23 cellular contexts compared by ENCODE assay signal in the genomic region with DNA sequence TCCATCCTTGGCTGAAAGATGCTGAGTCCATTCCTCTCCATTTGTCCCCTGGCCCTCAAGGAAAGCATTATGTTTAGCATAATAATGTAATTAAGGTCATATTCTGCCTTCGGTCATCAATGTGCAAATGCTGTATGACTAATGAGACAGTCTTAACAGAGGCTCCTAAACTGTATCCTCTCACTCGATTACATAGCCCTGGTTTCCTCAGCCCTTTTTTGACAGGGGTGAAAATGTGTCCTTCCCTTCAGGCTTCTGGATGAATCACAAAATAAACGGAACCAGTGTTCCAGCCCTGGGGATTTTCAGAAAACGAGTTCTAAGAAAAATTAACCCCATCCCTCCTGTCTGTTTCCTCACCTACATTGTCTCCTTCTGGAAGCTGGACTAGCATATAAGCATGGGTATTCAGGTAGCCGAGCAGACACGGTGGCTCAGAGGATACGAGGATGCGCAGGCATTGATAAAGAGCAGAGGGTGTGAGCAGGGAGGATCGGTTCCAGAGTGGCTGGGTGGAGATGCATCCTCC.
"Had no signal": no experiment of that assay in that cellular context is flagged by ENCODE, and none has a peak within 500 bp of the region (broad histone marks: within the 10 kb centered on the region; RNA-seq: fewer than 3 reads in every experiment).

No MANE protein-coding gene starts in this region.

- H3K4me3 ChIP-seq: ascending aorta, esophagus muscularis mucosa, heart right ventricle, lower lobe of right lung, spleen, suprapubic skin, tibial artery had no signal

- DNase-seq: activated CD4-positive, alpha-beta T cell treated with anti-CD3 and anti-CD28 coated beads for 36 hours; activated CD4-positive, alpha-beta T cell treated with anti-CD3 and anti-CD28 coated beads, Interleukin-2, amount 50 U/mL, for 4 hours; activated CD4-positive, CD25-positive, alpha-beta regulatory T cell; activated effector memory CD4-positive, alpha-beta T cell treated with anti-CD3 and anti-CD28 coated beads, Interleukin-2, amount 50 U/mL, for 16 hours; activated naive CD4-positive, alpha-beta T cell treated with anti-CD3 and anti-CD28 coated beads, Interleukin-2, amount 10 ng/mL, durations not matched to agents 7 days and 5 days; activated naive CD8-positive, alpha-beta T cell treated with anti-CD3 and anti-CD28 coated beads, Interleukin-2, amount 10 ng/mL, durations not matched to agents 7 days and 5 days; activated T-cell treated with anti-CD3 and anti-CD28 coated beads for 4 hours; foreskin keratinocyte; heart right ventricle; lower lobe of right lung; mesenchymal stem cell; natural killer cell; right cardiac atrium; spleen; stimulated activated naive CD4-positive, alpha-beta T cell; tibial artery had no signal

- H3K9me3 Mint-ChIP-seq: activated naive CD4-positive, alpha-beta T cell treated with anti-CD3 and anti-CD28 coated beads, Interleukin-2, amount 10 ng/mL, durations not matched to agents 7 days and 5 days; activated naive CD8-positive, alpha-beta T cell treated with anti-CD3 and anti-CD28 coated beads, Interleukin-2, amount 10 ng/mL, durations not matched to agents 7 days and 5 days; brain; dendritic cell treated with granulocyte-macrophage colony-stimulating factor and Interleukin-4, amounts not matched to agents 40 ng/mL and 50 ng/mL, for 4 days had no signal

- H3K27ac Mint-ChIP-seq: activated CD4-positive, alpha-beta T cell treated with anti-CD3 and anti-CD28 coated beads for 36 hours; activated naive CD4-positive, alpha-beta T cell treated with anti-CD3 and anti-CD28 coated beads, Interleukin-2, amount 10 ng/mL, durations not matched to agents 7 days and 5 days; activated naive CD8-positive, alpha-beta T cell treated with anti-CD3 and anti-CD28 coated beads, Interleukin-2, amount 10 ng/mL, durations not matched to agents 7 days and 5 days; dendritic cell treated with granulocyte-macrophage colony-stimulating factor and Interleukin-4, amounts not matched to agents 40 ng/mL and 50 ng/mL, for 4 days; natural killer cell; T-helper 2 cell treated with Interferon-gamma antibody and Interleukin-4, amounts not matched to agents 5 μg/mL and 100 μg/mL, for 36 hours had no signal

- H3K27me3 ChIP-seq: ascending aorta, esophagus muscularis mucosa, foreskin keratinocyte, spleen, suprapubic skin, tibial artery had no signal

- H3K9me3 ChIP-seq: ascending aorta, esophagus muscularis mucosa, heart right ventricle, lower lobe of right lung, spleen, suprapubic skin, tibial artery had no signal

- H3K27me3 Mint-ChIP-seq: activated CD4-positive, alpha-beta T cell treated with anti-CD3 and anti-CD28 coated beads for 36 hours; activated naive CD4-positive, alpha-beta T cell treated with anti-CD3 and anti-CD28 coated beads, Interleukin-2, amount 10 ng/mL, durations not matched to agents 7 days and 5 days; activated naive CD8-positive, alpha-beta T cell treated with anti-CD3 and anti-CD28 coated beads, Interleukin-2, amount 10 ng/mL, durations not matched to agents 7 days and 5 days; brain; dendritic cell treated with granulocyte-macrophage colony-stimulating factor and Interleukin-4, amounts not matched to agents 40 ng/mL and 50 ng/mL, for 4 days had no signal

- H3K4me1 Mint-ChIP-seq: activated CD4-positive, alpha-beta T cell treated with anti-CD3 and anti-CD28 coated beads for 36 hours; activated naive CD4-positive, alpha-beta T cell treated with anti-CD3 and anti-CD28 coated beads, Interleukin-2, amount 10 ng/mL, durations not matched to agents 7 days and 5 days; activated naive CD8-positive, alpha-beta T cell treated with anti-CD3 and anti-CD28 coated beads, Interleukin-2, amount 10 ng/mL, durations not matched to agents 7 days and 5 days; natural killer cell had no signal

- H3K27ac ChIP-seq: ascending aorta, esophagus muscularis mucosa, foreskin keratinocyte, heart right ventricle, lower lobe of right lung, spleen, suprapubic skin, tibial artery had no signal

- H3K36me3 Mint-ChIP-seq: activated naive CD4-positive, alpha-beta T cell treated with anti-CD3 and anti-CD28 coated beads, Interleukin-2, amount 10 ng/mL, durations not matched to agents 7 days and 5 days; activated naive CD8-positive, alpha-beta T cell treated with anti-CD3 and anti-CD28 coated beads, Interleukin-2, amount 10 ng/mL, durations not matched to agents 7 days and 5 days; brain; natural killer cell had no signal

- H3K4me1 ChIP-seq: ascending aorta, esophagus muscularis mucosa, foreskin keratinocyte, lower lobe of right lung, spleen, suprapubic skin had no signal

- H3K36me3 ChIP-seq: ascending aorta, esophagus muscularis mucosa, heart right ventricle, lower lobe of right lung, spleen, suprapubic skin, tibial artery had no signal

- H3K4me3 Mint-ChIP-seq: activated CD4-positive, alpha-beta T cell treated with anti-CD3 and anti-CD28 coated beads for 36 hours; activated naive CD4-positive, alpha-beta T cell treated with anti-CD3 and anti-CD28 coated beads, Interleukin-2, amount 10 ng/mL, durations not matched to agents 7 days and 5 days; activated naive CD8-positive, alpha-beta T cell treated with anti-CD3 and anti-CD28 coated beads, Interleukin-2, amount 10 ng/mL, durations not matched to agents 7 days and 5 days; brain; dendritic cell treated with granulocyte-macrophage colony-stimulating factor and Interleukin-4, amounts not matched to agents 40 ng/mL and 50 ng/mL, for 4 days; natural killer cell; T-helper 2 cell treated with Interferon-gamma antibody and Interleukin-4, amounts not matched to agents 5 μg/mL and 100 μg/mL, for 36 hours had no signal

- ATAC-seq: activated CD4-positive, alpha-beta T cell treated with anti-CD3 and anti-CD28 coated beads for 36 hours; foreskin keratinocyte; heart right ventricle; left lobe of liver; lower lobe of right lung; natural killer cell; right cardiac atrium had no signal
